ENCODE assay signal across 9 cellular contexts in genomic region chr3:195133462-195133861, GRCh38.
A peak's percentile ranks its signal among the peaks of the same experiment; 100 is the strongest.
DNase-seq lines count a peak whose midpoint lies in the region; ATAC-seq and TF ChIP-seq lines count a peak whose summit lies in the region.
"Had no signal": no experiment of that assay in that cellular context is flagged by ENCODE, and none has a peak within 500 bp of the region (broad histone marks: within the 10 kb centered on the region; RNA-seq: fewer than 3 reads in every experiment).

No MANE protein-coding gene starts in this region.

- ATAC-seq in HG02970 (IDR thresholded peaks at IDR 0.05; ENCODE audit: low FRiP score, unreplicated experiment) (no peak), HG03135 (IDR thresholded peaks at IDR 0.05; ENCODE audit: unreplicated experiment) (no peak)
- ATAC-seq: PC-3 had no signal

- no peak for TF ChIP-seq CTCF in GM13977 (IDR thresholded peaks at IDR 0.05; ENCODE audit: extremely low read depth, insufficient read depth, missing control alignments)

- peak overlapping the region; percentile 28 for H3K9ac ChIP-seq in muscle layer of colon (ENCODE audit: low read length)

- no peak overlapping the region for H3K4me3 ChIP-seq in muscle layer of colon (ENCODE audit: low read depth in 1 of 2, low read length in 2 of 2)

- H3K27ac ChIP-seq in muscle layer of colon (ENCODE audit: low read depth, low read length): peak overlapping the region; percentile 74

- H3K4me1 ChIP-seq in muscle layer of colon (ENCODE audit: insufficient read depth, low read length): peaks cover 14% of the 10 kb centered on the region

- in situ Hi-C loops in GM13977 (cut with MboI; ENCODE audit: low pct_unique_long_range_greater_than_20kb, low sequenced_read_pairs, unreplicated experiment): loop anchor here (25.0 kb wide), 1 partner anchor 404 kb away; the partner anchor contains the start of gene PPP1R2

- H3K9me3 ChIP-seq in muscle layer of colon (ENCODE audit: low read length): no peaks in the 10 kb centered on the region

- peak; percentile 93 for DNase-seq in DMS 273 (lab: John Stamatoyannopoulos, UW; ENCODE audit: unreplicated experiment)
- peak; percentile 60 for DNase-seq in HPDE6-E6E7 (ENCODE audit: extremely low spot score)
- DNase-seq in activated T-helper 9 cell treated with anti-CD3 and anti-CD28 coated beads, Interleukin-2, amount 50 U/mL, for 16 hours (ENCODE audit: low read depth): peak; percentile 31
- no peak for DNase-seq in hepatic stellate cell (ENCODE audit: low spot score)
- DNase-seq in GM13977 (ENCODE audit: low spot score): no peak
- DNase-seq: PC-3 had no signal

- H3K36me3 ChIP-seq in muscle layer of colon (ENCODE audit: insufficient read depth, low read length): no peaks in the 10 kb centered on the region

- H3K27me3 ChIP-seq in muscle layer of colon (ENCODE audit: control insufficient read depth in 1 of 2, insufficient read depth in 2 of 2, low read length in 2 of 2): no peaks in the 10 kb centered on the region

Comparison
In these comparisons a context has a peak if more than half of its experiments do, and no peak if none do; other contexts are left out.
1. DNase-seq: peak in DMS 273 (single experiment), HPDE6-E6E7 (single experiment) and activated T-helper 9 cell treated with anti-CD3 and anti-CD28 coated beads, Interleukin-2, amount 50 U/mL, for 16 hours (single experiment); none in hepatic stellate cell (single experiment) and GM13977 (single experiment).